Comparison of ENCODE assay signal across 23 cellular contexts in the genomic region with DNA sequence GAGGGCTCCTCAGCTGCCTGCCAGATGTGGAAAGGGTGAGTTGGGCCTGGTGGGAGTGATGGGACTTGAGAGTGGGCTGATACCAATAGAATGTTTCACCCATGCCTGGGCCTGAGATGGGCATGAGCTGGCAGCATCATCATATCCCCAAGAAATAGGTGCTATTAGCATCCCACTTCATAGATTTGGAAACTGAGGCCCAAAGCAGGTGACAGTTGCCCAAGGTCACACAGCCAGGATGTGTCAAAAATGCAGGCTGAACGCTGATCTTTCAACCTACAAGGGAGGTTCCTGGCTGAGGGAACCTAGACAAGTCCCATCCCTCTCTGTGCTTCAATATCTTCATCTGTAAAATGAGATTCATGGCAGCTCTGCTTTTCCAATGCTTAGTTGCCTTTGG. TPM values are rescaled to one million over a fixed set of nuclear protein-coding genes. Genes with fewer than 3 reads are reported as not detected.
DNase-seq lines count a peak whose midpoint lies in the region; ATAC-seq, FAIRE-seq and TF ChIP-seq lines count a peak whose summit lies in the region.
"Had no signal": no experiment of that assay in that cellular context is flagged by ENCODE, and none has a peak within 500 bp of the region (broad histone marks: within the 10 kb centered on the region; RNA-seq: fewer than 3 reads in every experiment).

No MANE protein-coding gene starts in this region.

- peaks cover 12% of the 10 kb centered on the region for H3K4me1 Mint-ChIP-seq in activated CD8-positive, alpha-beta T cell treated with anti-CD3 and anti-CD28 coated beads for 36 hours (ENCODE audit: low read depth)
- peaks cover 9% of the 10 kb centered on the region for H3K4me1 Mint-ChIP-seq in activated CD8-positive, alpha-beta T cell treated with anti-CD3 and anti-CD28 coated beads, Interleukin-2, amount 10 ng/mL, durations not matched to agents 7 days and 5 days (ENCODE audit: low read depth)
- H3K4me1 Mint-ChIP-seq in IgD-negative memory B cell (peaks cover 0 to 4% (median 2%) of the 10 kb centered on the region in 3 donors), neural crest cell (peaks cover 12% of the 10 kb centered on the region)

- peak overlapping the region; percentile 55 for H3K27ac Mint-ChIP-seq in activated CD8-positive, alpha-beta T cell treated with anti-CD3 and anti-CD28 coated beads for 36 hours
- H3K27ac Mint-ChIP-seq in activated CD8-positive, alpha-beta T cell treated with anti-CD3 and anti-CD28 coated beads, Interleukin-2, amount 10 ng/mL, durations not matched to agents 7 days and 5 days, result no peak overlapping the region
- peak overlapping the region in 2 of 3 donors; percentile 23 to 82 for H3K27ac Mint-ChIP-seq in IgD-negative memory B cell
- no peak overlapping the region for H3K27ac Mint-ChIP-seq in neural crest cell (ENCODE audit: unreplicated experiment)
- H3K27ac Mint-ChIP-seq: CD14-positive monocyte, GM23338 had no signal

- peaks cover 7 to 30% of the 10 kb centered on the region in 2 experiments; a peak in 3 of 5 replicates for H3K27me3 ChIP-seq in K562 (ENCODE audit: control insufficient read depth in 2 of 2, insufficient read depth in 2 of 2, low read length in 2 of 2)
- H3K27me3 ChIP-seq: BLaER1 had no signal

- peaks cover 0 to 20% of the 10 kb centered on the region in 2 experiments; a peak in 2 of 5 replicates for H3K4me1 ChIP-seq in K562 (replicated peaks in 1 of 2; ENCODE audit: control insufficient read depth in 2 of 2, insufficient read depth in 2 of 2, low read length in 2 of 2)

- H3K9me3 ChIP-seq in K562 (replicated peaks; ENCODE audit: control insufficient read depth, insufficient read depth, low read depth, low read length), result no peaks in the 10 kb centered on the region
- H3K9me3 ChIP-seq: BLaER1 had no signal

- in situ Hi-C loops in K562 (cut with MboI), result no loop called here

- no peaks in the 10 kb centered on the region for H3K9me1 ChIP-seq in K562 (ENCODE audit: control insufficient read depth, insufficient read depth, low read length)

- no peak overlapping the region for H3K4me3 Mint-ChIP-seq in activated CD8-positive, alpha-beta T cell treated with anti-CD3 and anti-CD28 coated beads for 36 hours
- H3K4me3 Mint-ChIP-seq in activated CD8-positive, alpha-beta T cell treated with anti-CD3 and anti-CD28 coated beads, Interleukin-2, amount 10 ng/mL, durations not matched to agents 7 days and 5 days, result no peak overlapping the region
- H3K4me3 Mint-ChIP-seq in IgD-negative memory B cell, result no peak overlapping the region
- peak overlapping the region; percentile 66 for H3K4me3 Mint-ChIP-seq in neural crest cell
- H3K4me3 Mint-ChIP-seq: CD14-positive monocyte; CD4-positive, alpha-beta memory T cell; GM23338 had no signal

- H3K36me3 Mint-ChIP-seq in activated CD8-positive, alpha-beta T cell treated with anti-CD3 and anti-CD28 coated beads for 36 hours (ENCODE audit: low read depth), result peaks cover 11% of the 10 kb centered on the region
- H3K36me3 Mint-ChIP-seq in activated CD8-positive, alpha-beta T cell treated with anti-CD3 and anti-CD28 coated beads, Interleukin-2, amount 10 ng/mL, durations not matched to agents 7 days and 5 days (ENCODE audit: low read depth), result peaks cover 14% of the 10 kb centered on the region
- no peaks in the 10 kb centered on the region for H3K36me3 Mint-ChIP-seq in IgD-negative memory B cell
- H3K36me3 Mint-ChIP-seq in neural crest cell (ENCODE audit: low read depth), result peaks cover 12% of the 10 kb centered on the region

- no peak overlapping the region for H2AFZ ChIP-seq in K562 (ENCODE audit: low read depth, low read length)
- H2AFZ ChIP-seq: GM23338 had no signal

- POLR2A ChIA-PET in activated CD8-positive, alpha-beta T cell treated with anti-CD3 and anti-CD28 coated beads for 36 hours (lab: Charles Lee), result interaction anchor here (6.8 kb wide), 1 partner anchor 13 kb away, joined by 48 read pairs; a partner anchor contains a TSS
- POLR2A ChIA-PET in activated CD8-positive, alpha-beta T cell treated with anti-CD3 and anti-CD28 coated beads, Interleukin-2, amount 10 ng/mL, durations not matched to agents 7 days and 5 days (lab: Charles Lee), result interaction anchor here (1.3 kb wide), 1 partner anchor 14 kb away, joined by 3 read pairs; a partner anchor contains a TSS
- POLR2A ChIA-PET in K562 (lab: Yijun Ruan, JAX), result interaction anchor here (0.6 to 0.7 kb wide), 2 partner anchors 60 to 1030 kb away, joined by 3 to 5 read pairs; no protein-coding TSS in a partner anchor

- H3K36me3 ChIP-seq in K562 (ENCODE audit: control insufficient read depth, insufficient read depth, low read length), result peaks cover under 1% of the 10 kb centered on the region; the same call in 1 of the 3 replicates

- H3K27ac ChIP-seq in K562 (ENCODE audit: extremely low read depth, low read depth, low read length), result no peak overlapping the region
- H3K27ac ChIP-seq: BLaER1 had no signal

- intact Hi-C loops in activated CD8-positive, alpha-beta T cell treated with anti-CD3 and anti-CD28 coated beads for 36 hours (cut with micrococcal nuclease), result no loop called here
- intact Hi-C loops in K562 (cut with micrococcal nuclease), result no loop called here

- no peak overlapping the region for H3K4me3 ChIP-seq in K562
- H3K4me3 ChIP-seq: BLaER1, GM23338 had no signal

- TF ChIP-seq CTCF in activated CD8-positive, alpha-beta T cell treated with anti-CD3 and anti-CD28 coated beads for 36 hours (IDR thresholded peaks at IDR 0.05), result no peak
- no peak for TF ChIP-seq CTCF in K562 (IDR thresholded peaks at IDR 0.05 in 2 of 3, conservative IDR thresholded peaks at IDR 0.05 in 1 of 3; ENCODE audit: insufficient read depth in 2 of 3, low read depth in 1 of 3, low read length in 3 of 3)
- no peak for TF ChIP-seq CTCF in neural crest cell (conservative IDR thresholded peaks at IDR 0.05)

- DNase-seq in activated CD8-positive, alpha-beta T cell treated with anti-CD3 and anti-CD28 coated beads for 36 hours, result no peak
- no peak for DNase-seq in activated CD8-positive, alpha-beta T cell treated with anti-CD3 and anti-CD28 coated beads, Interleukin-2, amount 10 ng/mL, durations not matched to agents 7 days and 5 days
- DNase-seq in K562 (ENCODE audit: extremely low read depth in 1 of 4, low spot score in 3 of 4), result no peak
- no peak for DNase-seq in neural crest cell (ENCODE audit: low read depth, low spot score)
- DNase-seq in GM19240 (ENCODE audit: insufficient read length, low spot score), result no peak
- DNase-seq in T-helper 1 cell, result no peak
- DNase-seq in SIG-M5 treated with dmso at 0.1 percent for 504 hours (lab: John Stamatoyannopoulos, UW; ENCODE audit: unreplicated experiment), result no peak
- DNase-seq: 8988T; CD4-positive, alpha-beta memory T cell; DMS153; DMS79; GDM1; HCEC 1CT had no signal

- peaks cover 2% of the 10 kb centered on the region for H3K27me3 Mint-ChIP-seq in activated CD8-positive, alpha-beta T cell treated with anti-CD3 and anti-CD28 coated beads for 36 hours
- peaks cover 9% of the 10 kb centered on the region for H3K27me3 Mint-ChIP-seq in activated CD8-positive, alpha-beta T cell treated with anti-CD3 and anti-CD28 coated beads, Interleukin-2, amount 10 ng/mL, durations not matched to agents 7 days and 5 days (ENCODE audit: low read depth)
- H3K27me3 Mint-ChIP-seq in IgD-negative memory B cell (peaks cover 15% of the 10 kb centered on the region), neural crest cell (ENCODE audit: low read depth) (no peaks in the 10 kb centered on the region)

- no peaks in the 10 kb centered on the region for H3K79me2 ChIP-seq in K562 (ENCODE audit: control insufficient read depth, insufficient read depth, low read length)

- 0% methylated on average over 1 of the region's 1 CpG for WGBS in K562 (ENCODE audit: insufficient coverage, low coverage, missing lambda C conversion rate)

- TF ChIP-seq RAD21 in K562 (CRISPR knock-in tag; conservative IDR thresholded peaks at IDR 0.05 in 1 of 2, IDR thresholded peaks at IDR 0.05 in 1 of 2), result no peak

- BruUV-seq in K562 (replicated peaks; lab: Mats Ljungman, UMichigan), result no TSS peak

- CTCF ChIA-PET in activated CD8-positive, alpha-beta T cell treated with anti-CD3 and anti-CD28 coated beads for 36 hours (lab: Charles Lee), result interaction anchor here (1.2 to 2.8 kb wide), 3 partner anchors 9 to 12 kb away, joined by 3 to 9 read pairs (median 8); no protein-coding TSS in a partner anchor
- CTCF ChIA-PET in activated CD8-positive, alpha-beta T cell treated with anti-CD3 and anti-CD28 coated beads, Interleukin-2, amount 10 ng/mL, durations not matched to agents 7 days and 5 days (lab: Charles Lee), result interaction anchor here (4.6 kb wide), 1 partner anchor 11 kb away, joined by 22 read pairs; no protein-coding TSS in a partner anchor
- CTCF ChIA-PET in K562 (lab: Yijun Ruan, JAX; ENCODE audit: low intra/inter-chr PET ratio), result no interaction called here

- no peak for TF ChIP-seq POLR2A in K562 (conservative IDR thresholded peaks at IDR 0.05)

- no peak for FAIRE-seq in K562 (lab: Jason Lieb, UNC)
- FAIRE-seq: GM12892, GM18507, H54 had no signal

- ATAC-seq in activated CD8-positive, alpha-beta T cell treated with anti-CD3 and anti-CD28 coated beads for 36 hours, result no peak
- no peak for ATAC-seq in activated CD8-positive, alpha-beta T cell treated with anti-CD3 and anti-CD28 coated beads, Interleukin-2, amount 10 ng/mL, durations not matched to agents 7 days and 5 days
- no peak for ATAC-seq in K562

- H4K20me1 ChIP-seq in K562 (replicated peaks; ENCODE audit: control insufficient read depth, insufficient read depth, low read length), result no peaks in the 10 kb centered on the region
- H4K20me1 ChIP-seq: BLaER1 had no signal

- no peak for TF ChIP-seq EP300 in K562 (IDR thresholded peaks at IDR 0.05; ENCODE audit: low read length)

- H3K4me2 ChIP-seq in K562 (ENCODE audit: insufficient read depth, low read length), result no peak overlapping the region
- H3K4me2 ChIP-seq: BLaER1, GM23338 had no signal

- no peaks in the 10 kb centered on the region for H3K9me3 Mint-ChIP-seq in activated CD8-positive, alpha-beta T cell treated with anti-CD3 and anti-CD28 coated beads for 36 hours
- no peaks in the 10 kb centered on the region for H3K9me3 Mint-ChIP-seq in activated CD8-positive, alpha-beta T cell treated with anti-CD3 and anti-CD28 coated beads, Interleukin-2, amount 10 ng/mL, durations not matched to agents 7 days and 5 days (ENCODE audit: insufficient read depth)
- H3K9me3 Mint-ChIP-seq in IgD-negative memory B cell (peaks cover 0 to 2% (median 0%) of the 10 kb centered on the region in 3 donors), neural crest cell (no peaks in the 10 kb centered on the region)
- H3K9me3 Mint-ChIP-seq: CD4-positive, alpha-beta memory T cell; GM23338 had no signal

- no peak overlapping the region for H3K9ac ChIP-seq in K562 (ENCODE audit: insufficient read depth in 1 of 2, low read depth in 2 of 2, low read length in 2 of 2)
- H3K9ac ChIP-seq: BLaER1 had no signal

RNA-seq across cellular contexts. Expression of a gene that starts 4.6 kb away (rescaled TPM):
- 1 to 10 TPM; 1.1 to 1.8 TPM for total RNA-seq in activated CD8-positive, alpha-beta T cell treated with anti-CD3 and anti-CD28 coated beads for 36 hours
- total RNA-seq in activated CD8-positive, alpha-beta T cell treated with anti-CD3 and anti-CD28 coated beads, Interleukin-2, amount 10 ng/mL, durations not matched to agents 7 days and 5 days, result under 1 TPM in 1 of 2 experiments, not detected in 1; 0.13 TPM
- not detected for polyA plus RNA-seq in IgD-negative memory B cell
- not detected in 2 replicates for total RNA-seq in K562 (2011; cell fraction: chromatin; rRNA removed; ENCODE audit: low replicate concordance)
- not detected in 2 replicates for total RNA-seq in K562 (2011; cell fraction: nucleolus; rRNA removed)
- total RNA-seq in K562 (2011; cell fraction: nucleoplasm; rRNA removed), result not detected in 2 replicates
- not detected in 2 replicates for total RNA-seq in K562 (2014; rRNA removed)
- total RNA-seq in K562 (2014; rRNA removed; fragmentation: Illumina TruSeq; extraction: Trizol), result not detected in 2 replicates
- total RNA-seq in K562 (2015; rRNA removed; fragmentation: Illumina TruSeq; extraction: Trizol), result not detected in 2 replicates
- 0.04 and 0.07 TPM in 2 replicates for total RNA-seq in K562 (2021)
- not detected in 2 replicates for polyA plus RNA-seq in K562 (2011; rRNA removed)
- not detected in 2 replicates for polyA plus RNA-seq in K562 (2011; cell fraction: cytosol; rRNA removed)
- not detected in 2 replicates for polyA plus RNA-seq in K562 (2011; cell fraction: nucleus; rRNA removed)
- not detected in 2 replicates for polyA plus RNA-seq in K562 (2012)
- not detected in 2 replicates for polyA plus RNA-seq in K562 (2014; fragmentation: Illumina TruSeq; extraction: Trizol)
- polyA plus RNA-seq in K562 (2014; fragmentation: Nextera tagmentation; extraction: Ambion mirVana), result not detected
- polyA plus RNA-seq in K562 (2014; rRNA removed), result 0.03 TPM in 1 of 2 replicates, not detected in the other
- not detected in 2 replicates for polyA minus RNA-seq in K562 (2011; rRNA and poly(A)+ RNA removed)
- polyA minus RNA-seq in K562 (2011; cell fraction: cytosol; rRNA and poly(A)+ RNA removed), result 0.36 TPM in 1 of 2 replicates, not detected in the other
- polyA minus RNA-seq in K562 (2011; cell fraction: nucleus; rRNA and poly(A)+ RNA removed), result not detected in 2 replicates
- total RNA-seq in neural crest cell, result 23.8 and 24.7 TPM in 2 replicates
- total RNA-seq: CD4-positive, alpha-beta memory T cell had no signal
- polyA plus RNA-seq: CD14-positive monocyte; CD4-positive, alpha-beta memory T cell had no signal

RNA-seq across cellular contexts. Expression of a gene that starts 29.7 kb away (rescaled TPM):
- not detected for total RNA-seq in activated CD8-positive, alpha-beta T cell treated with anti-CD3 and anti-CD28 coated beads for 36 hours
- not detected for total RNA-seq in activated CD8-positive, alpha-beta T cell treated with anti-CD3 and anti-CD28 coated beads, Interleukin-2, amount 10 ng/mL, durations not matched to agents 7 days and 5 days
- polyA plus RNA-seq in IgD-negative memory B cell, result not detected
- total RNA-seq in K562 (2011; cell fraction: chromatin; rRNA removed; ENCODE audit: low replicate concordance), result not detected in 2 replicates
- total RNA-seq in K562 (2011; cell fraction: nucleolus; rRNA removed), result not detected in 2 replicates
- total RNA-seq in K562 (2011; cell fraction: nucleoplasm; rRNA removed), result not detected in 2 replicates
- not detected in 2 replicates for total RNA-seq in K562 (2014; rRNA removed)
- total RNA-seq in K562 (2014; rRNA removed; fragmentation: Illumina TruSeq; extraction: Trizol), result not detected in 2 replicates
- not detected in 2 replicates for total RNA-seq in K562 (2015; rRNA removed; fragmentation: Illumina TruSeq; extraction: Trizol)
- not detected in 2 replicates for total RNA-seq in K562 (2021)
- not detected in 2 replicates for polyA plus RNA-seq in K562 (2011; rRNA removed)
- not detected in 2 replicates for polyA plus RNA-seq in K562 (2011; cell fraction: cytosol; rRNA removed)
- not detected in 2 replicates for polyA plus RNA-seq in K562 (2011; cell fraction: nucleus; rRNA removed)
- polyA plus RNA-seq in K562 (2012), result 0.01 TPM in 1 of 2 replicates, not detected in the other
- not detected in 2 replicates for polyA plus RNA-seq in K562 (2014; fragmentation: Illumina TruSeq; extraction: Trizol)
- polyA plus RNA-seq in K562 (2014; fragmentation: Nextera tagmentation; extraction: Ambion mirVana), result not detected
- not detected in 2 replicates for polyA plus RNA-seq in K562 (2014; rRNA removed)
- polyA minus RNA-seq in K562 (2011; rRNA and poly(A)+ RNA removed), result not detected in 2 replicates
- not detected in 2 replicates for polyA minus RNA-seq in K562 (2011; cell fraction: cytosol; rRNA and poly(A)+ RNA removed)
- not detected in 2 replicates for polyA minus RNA-seq in K562 (2011; cell fraction: nucleus; rRNA and poly(A)+ RNA removed)
- not detected in 2 replicates for total RNA-seq in neural crest cell
- total RNA-seq: A673; CD4-positive, alpha-beta memory T cell; Daoy; GM23338 had no signal
- polyA plus RNA-seq: AG04450; CD14-positive monocyte; CD4-positive, alpha-beta memory T cell; GM23338 had no signal

Comparison
In these comparisons a context has a peak if more than half of its experiments do, and no peak if none do; other contexts are left out.
1. H3K27ac Mint-ChIP-seq: peak in activated CD8-positive, alpha-beta T cell treated with anti-CD3 and anti-CD28 coated beads for 36 hours (single experiment) and IgD-negative memory B cell (2 of 3); none in activated CD8-positive, alpha-beta T cell treated with anti-CD3 and anti-CD28 coated beads, Interleukin-2, amount 10 ng/mL, durations not matched to agents 7 days and 5 days (single experiment) and neural crest cell (single experiment).